19 cellular contexts compared by ENCODE assay signal in the genomic region with DNA sequence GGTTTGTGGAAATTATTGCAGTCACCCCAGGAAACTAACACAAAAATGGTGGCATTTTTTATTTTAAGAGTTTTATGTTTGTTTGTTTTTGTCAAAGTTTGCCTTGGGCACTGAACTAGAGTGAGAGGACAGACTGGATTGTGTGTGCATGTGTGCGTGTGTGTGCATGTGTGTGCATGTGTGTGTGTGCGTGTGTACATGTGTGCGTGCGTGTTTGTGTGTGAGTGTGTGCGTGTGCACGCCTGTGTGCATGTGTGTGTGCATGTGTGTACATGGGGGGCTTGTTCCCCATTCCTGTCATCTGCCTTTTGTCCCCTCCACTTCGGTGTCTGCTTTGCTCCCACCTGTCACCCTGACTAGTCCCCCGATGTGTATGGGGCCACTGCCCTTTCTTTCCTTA. TPM values are rescaled to one million over a fixed set of nuclear protein-coding genes. Genes with fewer than 3 reads are reported as not detected.
DNase-seq lines count a peak whose midpoint lies in the region; ATAC-seq, FAIRE-seq and TF ChIP-seq lines count a peak whose summit lies in the region.
"Had no signal": no experiment of that assay in that cellular context is flagged by ENCODE, and none has a peak within 500 bp of the region (broad histone marks: within the 10 kb centered on the region; RNA-seq: fewer than 3 reads in every experiment).

No MANE protein-coding gene starts in this region.

- no peak overlapping the region for H3K4ac ChIP-seq in neuronal stem cell (ENCODE audit: low read length)

- no peak overlapping the region for H3K4me3 Mint-ChIP-seq in activated naive CD4-positive, alpha-beta T cell treated with anti-CD3 and anti-CD28 coated beads, Interleukin-2, amount 10 ng/mL, durations not matched to agents 7 days and 5 days
- H3K4me3 Mint-ChIP-seq: CD8-positive, alpha-beta T cell; GM23338 had no signal

- H3K36me3 Mint-ChIP-seq in activated naive CD4-positive, alpha-beta T cell treated with anti-CD3 and anti-CD28 coated beads, Interleukin-2, amount 10 ng/mL, durations not matched to agents 7 days and 5 days: no peaks in the 10 kb centered on the region
- H3K36me3 Mint-ChIP-seq: CD8-positive, alpha-beta T cell had no signal

- no peak overlapping the region for H3K4me2 ChIP-seq in neuronal stem cell (ENCODE audit: insufficient read depth, low read length, poor library complexity, severe bottlenecking)
- H3K4me2 ChIP-seq: A549, GM23338 had no signal

- H3K27me3 Mint-ChIP-seq in activated naive CD4-positive, alpha-beta T cell treated with anti-CD3 and anti-CD28 coated beads, Interleukin-2, amount 10 ng/mL, durations not matched to agents 7 days and 5 days: no peaks in the 10 kb centered on the region

- H3K4me1 ChIP-seq in neuronal stem cell (ENCODE audit: control insufficient read depth in 2 of 2, insufficient read depth in 1 of 2, low read depth in 1 of 2, low read length in 2 of 2) (no peaks in the 10 kb centered on the region), upper lobe of left lung (peaks cover 0 to 2% (median 0%) of the 10 kb centered on the region in 4 donors)
- H3K4me1 ChIP-seq: A549 had no signal

- H2BK15ac ChIP-seq in neuronal stem cell (ENCODE audit: low read length): no peak overlapping the region

- no peaks in the 10 kb centered on the region for H3K9me3 Mint-ChIP-seq in activated naive CD4-positive, alpha-beta T cell treated with anti-CD3 and anti-CD28 coated beads, Interleukin-2, amount 10 ng/mL, durations not matched to agents 7 days and 5 days
- H3K9me3 Mint-ChIP-seq: CD8-positive, alpha-beta T cell had no signal

- no peaks in the 10 kb centered on the region for H3K4me1 Mint-ChIP-seq in activated naive CD4-positive, alpha-beta T cell treated with anti-CD3 and anti-CD28 coated beads, Interleukin-2, amount 10 ng/mL, durations not matched to agents 7 days and 5 days
- H3K4me1 Mint-ChIP-seq: GM23338 had no signal

- whole genome bisulfite sequencing in neuronal stem cell (ENCODE audit: extremely low coverage in 2 of 2, insufficient read length in 2 of 2, insufficient replicate concordance in 1 of 2), 2 donors: no CpG with 5 or more reads among the region's 8 CpGs
- WGBS in upper lobe of left lung, 2 donors: 85 to 94% methylated on average over 8 of the region's 8 CpGs

- FAIRE-seq in HTR-8/SVneo (lab: Jason Lieb, UNC): peak; percentile 96
- FAIRE-seq: A549, GM12891, GM18507, K562 had no signal

- H2BK12ac ChIP-seq in neuronal stem cell (ENCODE audit: low read length): no peak overlapping the region

- ATAC-seq in GM18498 (IDR thresholded peaks at IDR 0.05; ENCODE audit: unreplicated experiment): no peak
- ATAC-seq in upper lobe of left lung (ENCODE audit: low FRiP score in 2 of 2): no peak
- ATAC-seq: A549; CD8-positive, alpha-beta T cell; GM23338; K562 had no signal

- no peak overlapping the region for H3K18ac ChIP-seq in neuronal stem cell (ENCODE audit: low read length)

- no peak overlapping the region for H2AK5ac ChIP-seq in neuronal stem cell (ENCODE audit: low read depth, low read length)

- H3K27ac ChIP-seq in neuronal stem cell (replicated peaks; ENCODE audit: low read length) (no peak overlapping the region), upper lobe of left lung (no peak overlapping the region)
- H3K27ac ChIP-seq: 22Rv1, A549 had no signal

- no peak for TF ChIP-seq CTCF in upper lobe of left lung (IDR thresholded peaks at IDR 0.05)

- DNase-seq in activated naive CD4-positive, alpha-beta T cell treated with anti-CD3 and anti-CD28 coated beads, Interleukin-2, amount 10 ng/mL, durations not matched to agents 7 days and 5 days: no peak
- no peak for DNase-seq in activated naive CD4-positive, alpha-beta T cell (lab: John Stamatoyannopoulos, UW)
- no peak for DNase-seq in HTR-8/SVneo (ENCODE audit: insufficient read length, low spot score)
- DNase-seq in neuronal stem cell (ENCODE audit: low spot score): no peak
- no peak for DNase-seq in NCI-H1048 (lab: John Stamatoyannopoulos, UW)
- DNase-seq in upper lobe of left lung: no peak
- DNase-seq: AML-193; Calu3; CD8-positive, alpha-beta T cell; H7; IMR-90 had no signal

- no peak overlapping the region for H2AFZ ChIP-seq in neuronal stem cell (ENCODE audit: low read length)
- H2AFZ ChIP-seq: GM23338 had no signal

- CTCF ChIA-PET in activated naive CD4-positive, alpha-beta T cell treated with anti-CD3 and anti-CD28 coated beads, Interleukin-2, amount 10 ng/mL, durations not matched to agents 7 days and 5 days (lab: Charles Lee): no interaction called here

- peak overlapping the region; percentile 32 for H3K9ac ChIP-seq in neuronal stem cell (ENCODE audit: low read depth, low read length, poor library complexity)

- H4K91ac ChIP-seq in neuronal stem cell (ENCODE audit: low read depth, low read length, poor library complexity): no peak overlapping the region

- H3K27ac Mint-ChIP-seq in activated naive CD4-positive, alpha-beta T cell treated with anti-CD3 and anti-CD28 coated beads, Interleukin-2, amount 10 ng/mL, durations not matched to agents 7 days and 5 days: peak overlapping the region; percentile 69
- H3K27ac Mint-ChIP-seq: CD8-positive, alpha-beta T cell; GM23338 had no signal

- no peak overlapping the region for H3K23ac ChIP-seq in neuronal stem cell (ENCODE audit: low read depth, low read length, poor library complexity)

- H3K4me3 ChIP-seq in neuronal stem cell (ENCODE audit: low read length in 2 of 2) (peak overlapping the region in 1 of 2 donors; percentile 72), upper lobe of left lung (no peak overlapping the region)
- H3K4me3 ChIP-seq: A549, GM23338, K562 had no signal

- no peak for TF ChIP-seq POLR2A in upper lobe of left lung (IDR thresholded peaks at IDR 0.05)

- peaks cover 0 to 64% of the 10 kb centered on the region in 2 donors for H3K36me3 ChIP-seq in neuronal stem cell (replicated peaks in 1 of 2; ENCODE audit: control insufficient read depth in 2 of 2, insufficient read depth in 2 of 2, low read length in 2 of 2)
- no peaks in the 10 kb centered on the region for H3K36me3 ChIP-seq in upper lobe of left lung

- no peak overlapping the region for H3K14ac ChIP-seq in neuronal stem cell (ENCODE audit: low read length)

- no peaks in the 10 kb centered on the region for H3K9me3 ChIP-seq in neuronal stem cell (replicated peaks in 1 of 2; ENCODE audit: control insufficient read depth in 2 of 2, insufficient read depth in 1 of 2, low read depth in 1 of 2, low read length in 2 of 2)
- H3K9me3 ChIP-seq in upper lobe of left lung: no peaks in the 10 kb centered on the region
- H3K9me3 ChIP-seq: A549 had no signal

- no peak overlapping the region for H2BK5ac ChIP-seq in neuronal stem cell (ENCODE audit: low read length)

- peaks cover 2% of the 10 kb centered on the region for H3K79me1 ChIP-seq in neuronal stem cell (ENCODE audit: low read depth, low read length)

- no peak overlapping the region for H2BK120ac ChIP-seq in neuronal stem cell (ENCODE audit: low read depth, low read length)

- TF ChIP-seq EP300 in upper lobe of left lung (IDR thresholded peaks at IDR 0.05): no peak

- H4K8ac ChIP-seq in neuronal stem cell (ENCODE audit: low read depth, low read length): no peak overlapping the region

- no peaks in the 10 kb centered on the region for H3K27me3 ChIP-seq in neuronal stem cell (ENCODE audit: control insufficient read depth in 3 of 3, insufficient read depth in 3 of 3, low read depth in 1 of 3, low read length in 3 of 3)
- H3K27me3 ChIP-seq in upper lobe of left lung: peaks cover 0 to under 1% (median 0%) of the 10 kb centered on the region in 4 donors

RNA-seq across cellular contexts. Expression of gene MGAT5B, which starts 32.5 kb away (rescaled TPM):
- polyA plus RNA-seq in neuronal stem cell (2013, experiment 1 of 2): 5.6 TPM
- polyA plus RNA-seq in neuronal stem cell (2013, experiment 2 of 2): 5.4 TPM
- 1 to 10 TPM in 3 of 6 donors, under 1 TPM in 3; 0.20 to 3.0 (median 0.83) TPM for total RNA-seq in upper lobe of left lung
- total RNA-seq: HT-29 had no signal
